In genomic region chr3:160949460-160949859, GRCh38 we compare ENCODE assay signal across 16 cellular contexts.
DNase-seq lines count a peak whose midpoint lies in the region; ATAC-seq lines count a peak whose summit lies in the region.
"Had no signal": no experiment of that assay in that cellular context is flagged by ENCODE, and none has a peak within 500 bp of the region (broad histone marks: within the 10 kb centered on the region; RNA-seq: fewer than 3 reads in every experiment).

No MANE protein-coding gene starts in this region.

- no peaks in the 10 kb centered on the region for H3K36me3 Mint-ChIP-seq in activated naive CD4-positive, alpha-beta T cell treated with anti-CD3 and anti-CD28 coated beads, Interleukin-2, amount 50 U/mL, for 72 hours
- no peaks in the 10 kb centered on the region for H3K36me3 Mint-ChIP-seq in activated naive CD4-positive, alpha-beta T cell treated with anti-CD3 and anti-CD28 coated beads, Interleukin-2, amount 10 ng/mL, durations not matched to agents 7 days and 5 days
- H3K36me3 Mint-ChIP-seq in activated naive CD8-positive, alpha-beta T cell treated with anti-CD3 and anti-CD28 coated beads, Interleukin-2, amount 50 U/mL, for 24 hours (ENCODE audit: low read depth): no peaks in the 10 kb centered on the region

- peaks cover 6% of the 10 kb centered on the region for H3K4me1 Mint-ChIP-seq in activated naive CD4-positive, alpha-beta T cell treated with anti-CD3 and anti-CD28 coated beads, Interleukin-2, amount 10 ng/mL, durations not matched to agents 7 days and 5 days
- H3K4me1 Mint-ChIP-seq in activated naive CD8-positive, alpha-beta T cell treated with anti-CD3 and anti-CD28 coated beads, Interleukin-2, amount 50 U/mL, for 24 hours: peaks cover 15% of the 10 kb centered on the region

- CTCF ChIA-PET in activated naive CD4-positive, alpha-beta T cell treated with anti-CD3 and anti-CD28 coated beads, Interleukin-2, amount 10 ng/mL, durations not matched to agents 7 days and 5 days (lab: Charles Lee): interaction anchor here (0.9 to 1.4 kb wide), 2 partner anchors 263 to 325 kb away, joined by 3 read pairs; no protein-coding TSS in a partner anchor

- peaks cover 3% of the 10 kb centered on the region for H3K27me3 Mint-ChIP-seq in activated naive CD4-positive, alpha-beta T cell treated with anti-CD3 and anti-CD28 coated beads, Interleukin-2, amount 10 ng/mL, durations not matched to agents 7 days and 5 days
- H3K27me3 Mint-ChIP-seq in activated naive CD8-positive, alpha-beta T cell treated with anti-CD3 and anti-CD28 coated beads, Interleukin-2, amount 50 U/mL, for 24 hours: peaks cover 5% of the 10 kb centered on the region

- H3K27ac Mint-ChIP-seq in activated naive CD4-positive, alpha-beta T cell treated with anti-CD3 and anti-CD28 coated beads, Interleukin-2, amount 50 U/mL, for 72 hours: no peak overlapping the region
- H3K27ac Mint-ChIP-seq in activated naive CD4-positive, alpha-beta T cell treated with anti-CD3 and anti-CD28 coated beads, Interleukin-2, amount 10 ng/mL, durations not matched to agents 7 days and 5 days: no peak overlapping the region
- H3K27ac Mint-ChIP-seq in activated naive CD8-positive, alpha-beta T cell treated with anti-CD3 and anti-CD28 coated beads, Interleukin-2, amount 50 U/mL, for 24 hours: no peak overlapping the region

- no peaks in the 10 kb centered on the region for H3K9me3 Mint-ChIP-seq in activated naive CD4-positive, alpha-beta T cell treated with anti-CD3 and anti-CD28 coated beads, Interleukin-2, amount 50 U/mL, for 72 hours
- H3K9me3 Mint-ChIP-seq in activated naive CD4-positive, alpha-beta T cell treated with anti-CD3 and anti-CD28 coated beads, Interleukin-2, amount 10 ng/mL, durations not matched to agents 7 days and 5 days: no peaks in the 10 kb centered on the region
- no peaks in the 10 kb centered on the region for H3K9me3 Mint-ChIP-seq in activated naive CD8-positive, alpha-beta T cell treated with anti-CD3 and anti-CD28 coated beads, Interleukin-2, amount 50 U/mL, for 24 hours

- no peak overlapping the region for H3K4me3 Mint-ChIP-seq in activated naive CD4-positive, alpha-beta T cell treated with anti-CD3 and anti-CD28 coated beads, Interleukin-2, amount 10 ng/mL, durations not matched to agents 7 days and 5 days
- H3K4me3 Mint-ChIP-seq in activated naive CD8-positive, alpha-beta T cell treated with anti-CD3 and anti-CD28 coated beads, Interleukin-2, amount 50 U/mL, for 24 hours: no peak overlapping the region

- DNase-seq in activated naive CD4-positive, alpha-beta T cell treated with anti-CD3 and anti-CD28 coated beads, Interleukin-2, amount 50 U/mL, for 72 hours (ENCODE audit: low spot score in 2 of 2): no peak
- no peak for DNase-seq in activated naive CD4-positive, alpha-beta T cell treated with anti-CD3 and anti-CD28 coated beads, Interleukin-2, amount 10 ng/mL, durations not matched to agents 7 days and 5 days
- DNase-seq in SW480 (ENCODE audit: low spot score) (peak; percentile 99), HK-2 (ENCODE audit: unreplicated experiment) (no peak), iPS-NIHi11 (ENCODE audit: low spot score) (no peak)
- no peak for DNase-seq in activated naive CD8-positive, alpha-beta T cell treated with anti-CD3 and anti-CD28 coated beads, Interleukin-2, amount 50 U/mL, for 24 hours
- no peak for DNase-seq in activated effector memory CD4-positive, alpha-beta T cell treated with Interleukin-2 at 50 U/mL for 16 hours
- DNase-seq: Kasumi-1, MG63, NCI-H1417 treated with DMSO at 0.1 percent for 48 hours, NCI-H187, NCI-H446, NCI-H526, PC-3, Right ventricle myocardium superior had no signal

- ATAC-seq in activated naive CD4-positive, alpha-beta T cell treated with anti-CD3 and anti-CD28 coated beads, Interleukin-2, amount 50 U/mL, for 72 hours: peak; percentile 67 to 74
- peak; percentile 81 for ATAC-seq in activated naive CD8-positive, alpha-beta T cell treated with anti-CD3 and anti-CD28 coated beads, Interleukin-2, amount 50 U/mL, for 24 hours
- no peak for ATAC-seq in GM21528 (IDR thresholded peaks at IDR 0.05; ENCODE audit: low FRiP score, unreplicated experiment)
- ATAC-seq: PC-3 had no signal
